Comparison of ENCODE assay signal across 9 cellular contexts in genomic region chr10:78335691-78336401, GRCh38.
DNase-seq lines count a peak whose midpoint lies in the region; ATAC-seq, FAIRE-seq and TF ChIP-seq lines count a peak whose summit lies in the region.
"Had no signal": no experiment of that assay in that cellular context is flagged by ENCODE, and none has a peak within 500 bp of the region (broad histone marks: within the 10 kb centered on the region; RNA-seq: fewer than 3 reads in every experiment).

No MANE protein-coding gene starts in this region.

- no peak for FAIRE-seq in GM12892 (lab: Jason Lieb, UNC)

- CTCF ChIA-PET in SK-N-SH (lab: Yijun Ruan, JAX), result interaction anchor here (0.8 to 1.3 kb wide), 3 partner anchors 12 to 90 kb away, joined by 3 to 4 read pairs (median 3); no protein-coding TSS in a partner anchor
- CTCF ChIA-PET in Calu3 (lab: Charles Lee), result interaction anchor here (0.8 kb wide), 1 partner anchor 23 kb away, joined by 3 read pairs; no protein-coding TSS in a partner anchor

- no peaks in the 10 kb centered on the region for H3K79me2 ChIP-seq in SK-N-SH (ENCODE audit: insufficient read depth)

- H3K9me3 ChIP-seq in SK-N-SH, result no peaks in the 10 kb centered on the region
- peaks cover 0 to 6% (median 0%) of the 10 kb centered on the region in 11 donors for H3K9me3 ChIP-seq in heart right ventricle

- 66% methylated on average over 3 of the region's 5 CpGs for WGBS in SK-N-SH (ENCODE audit: low lambda C conversion rate)
- 58 to 71% methylated on average over 5 of the region's 5 CpGs for WGBS in heart right ventricle, 2 donors

- H4K20me1 ChIP-seq in SK-N-SH (ENCODE audit: insufficient read depth), result no peaks in the 10 kb centered on the region

- H3K27me3 Mint-ChIP-seq in Calu3 (ENCODE audit: unreplicated experiment), result peaks cover 89% of the 10 kb centered on the region

- BruUV-seq in Calu3 (replicated peaks; lab: Mats Ljungman, UMichigan), result no TSS peak

- no peak for TF ChIP-seq POLR2A in GM12892 (IDR thresholded peaks at IDR 0.05; ENCODE audit: low read depth, low read length)

- no peaks in the 10 kb centered on the region for H3K9me2 ChIP-seq in SK-N-SH

- no peaks in the 10 kb centered on the region for H3K9me3 Mint-ChIP-seq in Calu3 (ENCODE audit: low read depth, unreplicated experiment)

- peak overlapping the region; percentile 55; the same call in 1 of the 2 replicates for H3K4me2 ChIP-seq in SK-N-SH

- peaks cover 19% of the 10 kb centered on the region for H3F3A ChIP-seq in SK-N-SH (replicated peaks; ENCODE audit: insufficient read depth)

- no peaks in the 10 kb centered on the region for H3K4me1 Mint-ChIP-seq in Calu3 (ENCODE audit: low read depth, unreplicated experiment)

- peak overlapping the region; percentile 33; the same call in 1 of the 2 replicates for H2AFZ ChIP-seq in SK-N-SH (ENCODE audit: low read depth)

- no peak overlapping the region for H3K4me3 ChIP-seq in SK-N-SH (ENCODE audit: low read depth in 2 of 2, low read length in 1 of 2)
- H3K4me3 ChIP-seq in heart right ventricle, result no peak overlapping the region

- H3K4me1 ChIP-seq in SK-N-SH (ENCODE audit: control insufficient read depth in 1 of 2, insufficient read depth in 2 of 2, low read depth in 1 of 2, low read length in 1 of 2) (peaks cover 29 to 31% of the 10 kb centered on the region in 2 experiments; a peak in 3 of 4 replicates), heart right ventricle (peaks cover 2 to 27% (median 14%) of the 10 kb centered on the region in 9 donors)

- ATAC-seq in heart right ventricle (peak; percentile 55 to 80 (median 66)), HG02852 (IDR thresholded peaks at IDR 0.05; ENCODE audit: unreplicated experiment) (no peak)

- no peak overlapping the region for H3K27ac Mint-ChIP-seq in Calu3 (ENCODE audit: unreplicated experiment)

- no peak overlapping the region for H3K4me3 Mint-ChIP-seq in Calu3 (ENCODE audit: low read depth, unreplicated experiment)

- peak overlapping the region; percentile 84 to 86 for H3K27ac ChIP-seq in SK-N-SH (ENCODE audit: low read depth in 2 of 2, low read length in 1 of 2)
- peak overlapping the region in 6 of 10 donors; percentile 23 to 70 (median 53) for H3K27ac ChIP-seq in heart right ventricle

- POLR2A ChIA-PET in SK-N-SH (lab: Yijun Ruan, JAX), result interaction anchor here (1.1 kb wide), 1 partner anchor 98 kb away, joined by 4 read pairs; no protein-coding TSS in a partner anchor

- H3K27me3 ChIP-seq in SK-N-SH (ENCODE audit: insufficient read depth) (no peaks in the 10 kb centered on the region), heart right ventricle (no peaks in the 10 kb centered on the region)

- intact Hi-C loops in heart right ventricle (cut with DNase I), result loop anchor here in 1 of 10 donors (1.0 kb wide), 1 partner anchor 17 kb away; no protein-coding TSS in a partner anchor
- intact Hi-C loops in Calu3 (cut with micrococcal nuclease; ENCODE audit: unreplicated experiment), result no loop called here

- H3K9ac ChIP-seq in SK-N-SH, result peak overlapping the region; percentile 29; the same call in 1 of the 2 replicates

- H3K36me3 Mint-ChIP-seq in Calu3 (ENCODE audit: insufficient read depth, unreplicated experiment), result no peaks in the 10 kb centered on the region

- DNase-seq in Daoy (ENCODE audit: low read depth), result peak; percentile 14
- DNase-seq in SK-N-SH, result peak; percentile 59
- DNase-seq in heart right ventricle, result peak; percentile 53 to 54
- DNase-seq in putamen (ENCODE audit: low spot score), result peak; percentile 33
- DNase-seq in NCI-H2081 (lab: John Stamatoyannopoulos, UW), result no peak
- no peak for DNase-seq in Calu3
- DNase-seq in GM12892 (ENCODE audit: insufficient read length), result no peak
- DNase-seq: DMS79 had no signal

- H3K36me3 ChIP-seq in SK-N-SH (replicated peaks in 1 of 2; ENCODE audit: control insufficient read depth in 1 of 2, insufficient read depth in 2 of 2, low read length in 1 of 2) (no peaks in the 10 kb centered on the region), heart right ventricle (no peaks in the 10 kb centered on the region)

- TF ChIP-seq CTCF in SK-N-SH (IDR thresholded peaks at IDR 0.05) (no peak), heart right ventricle (IDR thresholded peaks at IDR 0.05) (no peak), Calu3 (IDR thresholded peaks at IDR 0.05; ENCODE audit: unreplicated experiment) (no peak)

- TF ChIP-seq EP300 in SK-N-SH (IDR thresholded peaks at IDR 0.05; ENCODE audit: borderline replicate concordance in 1 of 2, low read depth in 1 of 2, low read length in 1 of 2), result peak in 1 of 2 experiments; percentile 64; a peak in 1 of 4 replicates

- no peak for TF ChIP-seq RAD21 in SK-N-SH (IDR thresholded peaks at IDR 0.05; ENCODE audit: low read length)

TF ChIP-seq in SK-N-SH, 30 proteins besides CTCF, POLR2A, EP300 and RAD21:
- TF ChIP-seq PBX3 (IDR thresholded peaks at IDR 0.05), result peak; percentile 78
- TF ChIP-seq NFIC (IDR thresholded peaks at IDR 0.05; ENCODE audit: borderline replicate concordance), result peak; percentile 55; the same call in 1 of the 2 replicates
- TF ChIP-seq RXRA (IDR thresholded peaks at IDR 0.05; ENCODE audit: borderline replicate concordance, low read depth), result no peak; the same call in 1 of the 2 replicates
- TF ChIP-seq TCF12 (IDR thresholded peaks at IDR 0.05), result peak; percentile 92
TF ChIP-seq in SK-N-SH: peak in this region for 3.

Comparison
In these comparisons a context has a peak if more than half of its experiments do, and no peak if none do; other contexts are left out.
1. DNase-seq: peak in Daoy (single experiment), SK-N-SH (single experiment), heart right ventricle (2 of 2) and putamen (single experiment); none in NCI-H2081 (0 of 2), Calu3 (single experiment) and GM12892 (single experiment).